1 cellular context compared by ENCODE assay signal in the genomic region with DNA sequence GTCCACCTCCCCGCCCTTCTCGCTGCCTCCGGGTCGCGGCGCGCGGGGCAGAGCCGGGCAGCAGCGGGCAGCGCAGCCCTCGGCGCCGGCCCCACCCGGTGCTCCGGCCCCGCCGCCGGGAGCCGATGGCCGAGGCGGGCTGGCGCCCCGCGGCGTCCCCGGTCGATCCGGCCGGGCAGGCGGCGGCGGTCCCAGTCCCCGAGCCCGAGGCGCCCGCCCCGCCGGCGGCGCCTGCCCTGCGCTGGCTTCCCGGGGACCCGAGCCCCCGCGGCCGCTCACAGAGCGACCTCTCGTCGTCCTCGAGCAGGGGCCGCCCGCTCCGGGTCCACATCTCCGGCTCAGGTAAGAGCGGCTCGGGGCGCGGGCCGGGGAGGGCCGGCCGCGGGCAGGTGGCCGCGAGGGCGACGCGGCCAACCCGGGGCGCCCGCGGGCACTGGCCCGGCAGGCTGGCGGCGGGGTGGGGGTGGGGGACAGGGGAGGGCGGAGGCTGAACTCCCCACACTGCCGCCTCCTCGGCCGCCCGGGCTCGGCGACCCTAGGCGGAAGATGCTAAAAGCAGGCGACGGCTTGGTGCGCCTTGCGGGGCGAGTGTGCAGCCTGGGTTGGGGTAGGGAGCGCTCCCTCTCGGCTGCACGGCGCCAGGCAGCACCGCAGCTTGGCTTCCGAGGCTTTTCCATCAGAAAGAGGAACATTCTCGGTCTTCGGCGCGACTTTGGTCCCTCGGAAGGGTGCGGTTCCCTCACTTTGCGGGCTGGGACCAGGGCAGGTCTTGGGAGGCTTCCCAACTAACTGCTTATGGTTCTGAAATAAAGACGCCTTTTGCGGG.
TF ChIP-seq lines count a peak whose summit lies in the region.

No MANE protein-coding gene starts in this region.

TF ChIP-seq in HepG2, 621 proteins besides CTCF, POLR2A, EP300 and RAD21 (continued from another document and continues in another):
- TF ChIP-seq ZNF232 (CRISPR knock-in tag; IDR thresholded peaks at IDR 0.05; ENCODE audit: borderline replicate concordance) (peak; percentile 74; the same call in 1 of the 2 replicates), ZNF451 (CRISPR knock-in tag; IDR thresholded peaks at IDR 0.05) (no peak), RORA (CRISPR knock-in tag; IDR thresholded peaks at IDR 0.05) (no peak), SAP130 (CRISPR knock-in tag; IDR thresholded peaks at IDR 0.05; ENCODE audit: low read depth) (peak; percentile 46; the same call in 1 of the 2 replicates), YY1 (IDR thresholded peaks at IDR 0.05; ENCODE audit: insufficient read depth, insufficient replicate concordance, low read depth, low read length) (peak; percentile 34), ZNF878 (CRISPR knock-in tag; IDR thresholded peaks at IDR 0.05) (no peak), KLF16 (CRISPR knock-in tag; IDR thresholded peaks at IDR 0.05) (peak in 1 of 2 experiments; percentile 49; a peak in 1 of 4 replicates), ATM (IDR thresholded peaks at IDR 0.05; ENCODE audit: borderline replicate concordance) (no peak), ZNF138 (CRISPR knock-in tag; IDR thresholded peaks at IDR 0.05; ENCODE audit: low read depth) (0 out of 2 replicates have a peak, but pooled peaks have one; percentile 16), NAIF1 (CRISPR knock-in tag; IDR thresholded peaks at IDR 0.05; ENCODE audit: borderline replicate concordance) (no peak), HNRNPL (IDR thresholded peaks at IDR 0.05; ENCODE audit: low read depth, low read length) (no peak), SETDB1 (CRISPR knock-in tag; IDR thresholded peaks at IDR 0.05; ENCODE audit: borderline replicate concordance) (no peak), PCBP1 (IDR thresholded peaks at IDR 0.05; ENCODE audit: borderline replicate concordance, low read depth, low read length) (peak; percentile 87; the same call in 1 of the 2 replicates), TCF7 (IDR thresholded peaks at IDR 0.05; ENCODE audit: low read depth) (no peak), ZNF24 (IDR thresholded peaks at IDR 0.05) (no peak), CBX5 (CRISPR knock-in tag; IDR thresholded peaks at IDR 0.05; ENCODE audit: borderline replicate concordance) (peak; percentile 55; the same call in 1 of the 2 replicates), CENPX (CRISPR knock-in tag; IDR thresholded peaks at IDR 0.05) (no peak), TMF1 (CRISPR knock-in tag; IDR thresholded peaks at IDR 0.05; ENCODE audit: low read depth) (no peak)
- TF ChIP-seq, protein P1, sequence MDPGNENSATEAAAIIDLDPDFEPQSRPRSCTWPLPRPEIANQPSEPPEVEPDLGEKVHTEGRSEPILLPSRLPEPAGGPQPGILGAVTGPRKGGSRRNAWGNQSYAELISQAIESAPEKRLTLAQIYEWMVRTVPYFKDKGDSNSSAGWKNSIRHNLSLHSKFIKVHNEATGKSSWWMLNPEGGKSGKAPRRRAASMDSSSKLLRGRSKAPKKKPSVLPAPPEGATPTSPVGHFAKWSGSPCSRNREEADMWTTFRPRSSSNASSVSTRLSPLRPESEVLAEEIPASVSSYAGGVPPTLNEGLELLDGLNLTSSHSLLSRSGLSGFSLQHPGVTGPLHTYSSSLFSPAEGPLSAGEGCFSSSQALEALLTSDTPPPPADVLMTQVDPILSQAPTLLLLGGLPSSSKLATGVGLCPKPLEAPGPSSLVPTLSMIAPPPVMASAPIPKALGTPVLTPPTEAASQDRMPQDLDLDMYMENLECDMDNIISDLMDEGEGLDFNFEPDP (CRISPR knock-in tag; conservative IDR thresholded peaks at IDR 0.05), result no peak
- TF ChIP-seq, protein P2, sequence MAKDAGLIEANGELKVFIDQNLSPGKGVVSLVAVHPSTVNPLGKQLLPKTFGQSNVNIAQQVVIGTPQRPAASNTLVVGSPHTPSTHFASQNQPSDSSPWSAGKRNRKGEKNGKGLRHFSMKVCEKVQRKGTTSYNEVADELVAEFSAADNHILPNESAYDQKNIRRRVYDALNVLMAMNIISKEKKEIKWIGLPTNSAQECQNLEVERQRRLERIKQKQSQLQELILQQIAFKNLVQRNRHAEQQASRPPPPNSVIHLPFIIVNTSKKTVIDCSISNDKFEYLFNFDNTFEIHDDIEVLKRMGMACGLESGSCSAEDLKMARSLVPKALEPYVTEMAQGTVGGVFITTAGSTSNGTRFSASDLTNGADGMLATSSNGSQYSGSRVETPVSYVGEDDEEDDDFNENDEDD (CRISPR knock-in tag; IDR thresholded peaks at IDR 0.05; ENCODE audit: borderline replicate concordance), result peak; percentile 70; the same call in 1 of the 2 replicates
- TF ChIP-seq, protein P3, sequence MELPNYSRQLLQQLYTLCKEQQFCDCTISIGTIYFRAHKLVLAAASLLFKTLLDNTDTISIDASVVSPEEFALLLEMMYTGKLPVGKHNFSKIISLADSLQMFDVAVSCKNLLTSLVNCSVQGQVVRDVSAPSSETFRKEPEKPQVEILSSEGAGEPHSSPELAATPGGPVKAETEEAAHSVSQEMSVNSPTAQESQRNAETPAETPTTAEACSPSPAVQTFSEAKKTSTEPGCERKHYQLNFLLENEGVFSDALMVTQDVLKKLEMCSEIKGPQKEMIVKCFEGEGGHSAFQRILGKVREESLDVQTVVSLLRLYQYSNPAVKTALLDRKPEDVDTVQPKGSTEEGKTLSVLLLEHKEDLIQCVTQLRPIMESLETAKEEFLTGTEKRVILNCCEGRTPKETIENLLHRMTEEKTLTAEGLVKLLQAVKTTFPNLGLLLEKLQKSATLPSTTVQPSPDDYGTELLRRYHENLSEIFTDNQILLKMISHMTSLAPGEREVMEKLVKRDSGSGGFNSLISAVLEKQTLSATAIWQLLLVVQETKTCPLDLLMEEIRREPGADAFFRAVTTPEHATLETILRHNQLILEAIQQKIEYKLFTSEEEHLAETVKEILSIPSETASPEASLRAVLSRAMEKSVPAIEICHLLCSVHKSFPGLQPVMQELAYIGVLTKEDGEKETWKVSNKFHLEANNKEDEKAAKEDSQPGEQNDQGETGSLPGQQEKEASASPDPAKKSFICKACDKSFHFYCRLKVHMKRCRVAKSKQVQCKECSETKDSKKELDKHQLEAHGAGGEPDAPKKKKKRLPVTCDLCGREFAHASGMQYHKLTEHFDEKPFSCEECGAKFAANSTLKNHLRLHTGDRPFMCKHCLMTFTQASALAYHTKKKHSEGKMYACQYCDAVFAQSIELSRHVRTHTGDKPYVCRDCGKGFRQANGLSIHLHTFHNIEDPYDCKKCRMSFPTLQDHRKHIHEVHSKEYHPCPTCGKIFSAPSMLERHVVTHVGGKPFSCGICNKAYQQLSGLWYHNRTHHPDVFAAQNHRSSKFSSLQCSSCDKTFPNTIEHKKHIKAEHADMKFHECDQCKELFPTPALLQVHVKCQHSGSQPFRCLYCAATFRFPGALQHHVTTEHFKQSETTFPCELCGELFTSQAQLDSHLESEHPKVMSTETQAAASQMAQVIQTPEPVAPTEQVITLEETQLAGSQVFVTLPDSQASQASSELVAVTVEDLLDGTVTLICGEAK (IDR thresholded peaks at IDR 0.05), result no peak
- TF ChIP-seq, protein P3 (CRISPR knock-in tag; IDR thresholded peaks at IDR 0.05), result 0 out of 2 replicates have a peak, but pooled peaks have one; percentile 38
- TF ChIP-seq, protein P4, sequence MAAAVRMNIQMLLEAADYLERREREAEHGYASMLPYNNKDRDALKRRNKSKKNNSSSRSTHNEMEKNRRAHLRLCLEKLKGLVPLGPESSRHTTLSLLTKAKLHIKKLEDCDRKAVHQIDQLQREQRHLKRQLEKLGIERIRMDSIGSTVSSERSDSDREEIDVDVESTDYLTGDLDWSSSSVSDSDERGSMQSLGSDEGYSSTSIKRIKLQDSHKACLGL (CRISPR knock-in tag; IDR thresholded peaks at IDR 0.05), result no peak
- TF ChIP-seq, protein P5, sequence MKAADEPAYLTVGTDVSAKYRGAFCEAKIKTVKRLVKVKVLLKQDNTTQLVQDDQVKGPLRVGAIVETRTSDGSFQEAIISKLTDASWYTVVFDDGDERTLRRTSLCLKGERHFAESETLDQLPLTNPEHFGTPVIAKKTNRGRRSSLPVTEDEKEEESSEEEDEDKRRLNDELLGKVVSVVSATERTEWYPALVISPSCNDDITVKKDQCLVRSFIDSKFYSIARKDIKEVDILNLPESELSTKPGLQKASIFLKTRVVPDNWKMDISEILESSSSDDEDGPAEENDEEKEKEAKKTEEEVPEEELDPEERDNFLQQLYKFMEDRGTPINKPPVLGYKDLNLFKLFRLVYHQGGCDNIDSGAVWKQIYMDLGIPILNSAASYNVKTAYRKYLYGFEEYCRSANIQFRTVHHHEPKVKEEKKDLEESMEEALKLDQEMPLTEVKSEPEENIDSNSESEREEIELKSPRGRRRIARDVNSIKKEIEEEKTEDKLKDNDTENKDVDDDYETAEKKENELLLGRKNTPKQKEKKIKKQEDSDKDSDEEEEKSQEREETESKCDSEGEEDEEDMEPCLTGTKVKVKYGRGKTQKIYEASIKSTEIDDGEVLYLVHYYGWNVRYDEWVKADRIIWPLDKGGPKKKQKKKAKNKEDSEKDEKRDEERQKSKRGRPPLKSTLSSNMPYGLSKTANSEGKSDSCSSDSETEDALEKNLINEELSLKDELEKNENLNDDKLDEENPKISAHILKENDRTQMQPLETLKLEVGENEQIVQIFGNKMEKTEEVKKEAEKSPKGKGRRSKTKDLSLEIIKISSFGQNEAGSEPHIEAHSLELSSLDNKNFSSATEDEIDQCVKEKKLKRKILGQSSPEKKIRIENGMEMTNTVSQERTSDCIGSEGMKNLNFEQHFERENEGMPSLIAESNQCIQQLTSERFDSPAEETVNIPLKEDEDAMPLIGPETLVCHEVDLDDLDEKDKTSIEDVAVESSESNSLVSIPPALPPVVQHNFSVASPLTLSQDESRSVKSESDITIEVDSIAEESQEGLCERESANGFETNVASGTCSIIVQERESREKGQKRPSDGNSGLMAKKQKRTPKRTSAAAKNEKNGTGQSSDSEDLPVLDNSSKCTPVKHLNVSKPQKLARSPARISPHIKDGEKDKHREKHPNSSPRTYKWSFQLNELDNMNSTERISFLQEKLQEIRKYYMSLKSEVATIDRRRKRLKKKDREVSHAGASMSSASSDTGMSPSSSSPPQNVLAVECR (CRISPR knock-in tag; IDR thresholded peaks at IDR 0.05; ENCODE audit: borderline replicate concordance), result no peak
- TF ChIP-seq, protein P6, sequence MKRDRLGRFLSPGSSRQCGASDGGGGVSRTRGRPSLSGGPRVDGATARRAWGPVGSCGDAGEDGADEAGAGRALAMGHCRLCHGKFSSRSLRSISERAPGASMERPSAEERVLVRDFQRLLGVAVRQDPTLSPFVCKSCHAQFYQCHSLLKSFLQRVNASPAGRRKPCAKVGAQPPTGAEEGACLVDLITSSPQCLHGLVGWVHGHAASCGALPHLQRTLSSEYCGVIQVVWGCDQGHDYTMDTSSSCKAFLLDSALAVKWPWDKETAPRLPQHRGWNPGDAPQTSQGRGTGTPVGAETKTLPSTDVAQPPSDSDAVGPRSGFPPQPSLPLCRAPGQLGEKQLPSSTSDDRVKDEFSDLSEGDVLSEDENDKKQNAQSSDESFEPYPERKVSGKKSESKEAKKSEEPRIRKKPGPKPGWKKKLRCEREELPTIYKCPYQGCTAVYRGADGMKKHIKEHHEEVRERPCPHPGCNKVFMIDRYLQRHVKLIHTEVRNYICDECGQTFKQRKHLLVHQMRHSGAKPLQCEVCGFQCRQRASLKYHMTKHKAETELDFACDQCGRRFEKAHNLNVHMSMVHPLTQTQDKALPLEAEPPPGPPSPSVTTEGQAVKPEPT (CRISPR knock-in tag; IDR thresholded peaks at IDR 0.05; ENCODE audit: low read depth), result no peak
- TF ChIP-seq, protein P7, sequence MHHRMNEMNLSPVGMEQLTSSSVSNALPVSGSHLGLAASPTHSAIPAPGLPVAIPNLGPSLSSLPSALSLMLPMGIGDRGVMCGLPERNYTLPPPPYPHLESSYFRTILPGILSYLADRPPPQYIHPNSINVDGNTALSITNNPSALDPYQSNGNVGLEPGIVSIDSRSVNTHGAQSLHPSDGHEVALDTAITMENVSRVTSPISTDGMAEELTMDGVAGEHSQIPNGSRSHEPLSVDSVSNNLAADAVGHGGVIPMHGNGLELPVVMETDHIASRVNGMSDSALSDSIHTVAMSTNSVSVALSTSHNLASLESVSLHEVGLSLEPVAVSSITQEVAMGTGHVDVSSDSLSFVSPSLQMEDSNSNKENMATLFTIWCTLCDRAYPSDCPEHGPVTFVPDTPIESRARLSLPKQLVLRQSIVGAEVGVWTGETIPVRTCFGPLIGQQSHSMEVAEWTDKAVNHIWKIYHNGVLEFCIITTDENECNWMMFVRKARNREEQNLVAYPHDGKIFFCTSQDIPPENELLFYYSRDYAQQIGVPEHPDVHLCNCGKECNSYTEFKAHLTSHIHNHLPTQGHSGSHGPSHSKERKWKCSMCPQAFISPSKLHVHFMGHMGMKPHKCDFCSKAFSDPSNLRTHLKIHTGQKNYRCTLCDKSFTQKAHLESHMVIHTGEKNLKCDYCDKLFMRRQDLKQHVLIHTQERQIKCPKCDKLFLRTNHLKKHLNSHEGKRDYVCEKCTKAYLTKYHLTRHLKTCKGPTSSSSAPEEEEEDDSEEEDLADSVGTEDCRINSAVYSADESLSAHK (CRISPR knock-in tag; IDR thresholded peaks at IDR 0.05; ENCODE audit: borderline replicate concordance), result no peak
- TF ChIP-seq, protein P8, sequence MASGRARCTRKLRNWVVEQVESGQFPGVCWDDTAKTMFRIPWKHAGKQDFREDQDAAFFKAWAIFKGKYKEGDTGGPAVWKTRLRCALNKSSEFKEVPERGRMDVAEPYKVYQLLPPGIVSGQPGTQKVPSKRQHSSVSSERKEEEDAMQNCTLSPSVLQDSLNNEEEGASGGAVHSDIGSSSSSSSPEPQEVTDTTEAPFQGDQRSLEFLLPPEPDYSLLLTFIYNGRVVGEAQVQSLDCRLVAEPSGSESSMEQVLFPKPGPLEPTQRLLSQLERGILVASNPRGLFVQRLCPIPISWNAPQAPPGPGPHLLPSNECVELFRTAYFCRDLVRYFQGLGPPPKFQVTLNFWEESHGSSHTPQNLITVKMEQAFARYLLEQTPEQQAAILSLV (CRISPR knock-in tag; IDR thresholded peaks at IDR 0.05; ENCODE audit: borderline replicate concordance), result peak; percentile 4; the same call in 1 of the 2 replicates
